ENCODE assay signal across 18 cellular contexts in the genomic region with DNA sequence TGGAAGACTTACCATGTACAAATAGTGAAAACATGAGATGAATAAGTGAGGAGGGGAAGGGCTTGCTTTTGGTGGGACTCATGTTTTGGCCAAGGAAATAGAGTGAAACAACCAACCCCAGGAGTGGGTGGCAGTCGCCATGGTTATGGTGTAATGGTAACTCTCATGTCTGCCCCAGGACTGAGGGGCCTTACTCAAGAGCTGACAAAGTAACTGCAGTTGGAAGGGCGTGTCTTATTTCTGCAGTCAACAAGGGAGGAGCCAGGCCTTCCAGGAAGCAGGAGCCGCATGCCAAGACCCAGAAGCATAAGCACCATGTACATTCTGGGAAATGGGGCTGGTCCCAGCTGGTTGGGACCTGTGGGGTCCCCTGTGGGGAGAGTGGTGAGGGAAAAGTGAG.
DNase-seq lines count a peak whose midpoint lies in the region; ATAC-seq and TF ChIP-seq lines count a peak whose summit lies in the region.
"Had no signal": no experiment of that assay in that cellular context is flagged by ENCODE, and none has a peak within 500 bp of the region (broad histone marks: within the 10 kb centered on the region; RNA-seq: fewer than 3 reads in every experiment).

No MANE protein-coding gene starts in this region.

- no peak overlapping the region for H3K4me3 ChIP-seq in GM23338
- H3K4me3 ChIP-seq in fibroblast of mammary gland (ENCODE audit: control insufficient read depth, low read depth, low read length) = no peak overlapping the region
- no peak overlapping the region for H3K4me3 ChIP-seq in mucosa of descending colon
- H3K4me3 ChIP-seq: esophagus squamous epithelium, skin epidermis had no signal

- no peaks in the 10 kb centered on the region for H3K4me1 Mint-ChIP-seq in GM23338
- no peaks in the 10 kb centered on the region for H3K4me1 Mint-ChIP-seq in CD4-positive, alpha-beta T cell (ENCODE audit: low read depth)
- peaks cover 5% of the 10 kb centered on the region for H3K4me1 Mint-ChIP-seq in T-helper 17 cell

- H3K9me3 ChIP-seq in mucosa of descending colon (no peaks in the 10 kb centered on the region), T-helper 17 cell (ENCODE audit: control insufficient read depth, low read length, poor library complexity, severe bottlenecking) (no peaks in the 10 kb centered on the region)
- H3K9me3 ChIP-seq in CD4-positive, alpha-beta T cell (ENCODE audit: control insufficient read depth, low read length) = no peaks in the 10 kb centered on the region
- H3K9me3 ChIP-seq: esophagus squamous epithelium had no signal

- no peak overlapping the region for H3K27ac Mint-ChIP-seq in GM23338
- no peak overlapping the region for H3K27ac Mint-ChIP-seq in CD4-positive, alpha-beta T cell
- H3K27ac Mint-ChIP-seq in T-helper 17 cell = no peak overlapping the region
- H3K27ac Mint-ChIP-seq: stimulated activated naive CD8-positive, alpha-beta T cell treated with anti-CD3 and anti-CD28 coated beads, Interleukin-15, Interleukin-2, amounts not matched to agents 100 ng/mL and 50 ng/mL, for 24 hours; T-helper 2 cell treated with Interferon-gamma antibody and Interleukin-4, amounts not matched to agents 5 μg/mL and 100 μg/mL, for 36 hours had no signal

- H3K36me3 Mint-ChIP-seq in GM23338 (ENCODE audit: low read depth) (no peaks in the 10 kb centered on the region), T-helper 17 cell (ENCODE audit: low read depth) (no peaks in the 10 kb centered on the region)
- no peaks in the 10 kb centered on the region for H3K36me3 Mint-ChIP-seq in CD4-positive, alpha-beta T cell (ENCODE audit: low read depth)

- no peaks in the 10 kb centered on the region for H3K36me3 ChIP-seq in GM23338 (ENCODE audit: insufficient read depth)
- H3K36me3 ChIP-seq in mucosa of descending colon (ENCODE audit: low read depth) = no peaks in the 10 kb centered on the region
- H3K36me3 ChIP-seq: esophagus squamous epithelium had no signal

- POLR2A ChIA-PET in CD4-positive, alpha-beta T cell (lab: Charles Lee) = no interaction called here

- CTCF ChIA-PET in CD4-positive, alpha-beta T cell (lab: Charles Lee) = no interaction called here

- peaks cover 17% of the 10 kb centered on the region; the same call in 1 of the 2 replicates for H3K9me2 ChIP-seq in GM23338 (ENCODE audit: insufficient read depth)

- H3F3A ChIP-seq in GM23338 (replicated peaks; ENCODE audit: low read depth) = no peaks in the 10 kb centered on the region

- intact Hi-C loops in mucosa of descending colon (cut with DNase I, micrococcal nuclease) = no loop called here
- intact Hi-C loops in CD4-positive, alpha-beta T cell (cut with DNase I, micrococcal nuclease) = no loop called here

- H3K27me3 Mint-ChIP-seq in GM23338 (ENCODE audit: insufficient read depth, low read depth, poor library complexity) (peaks cover 3% of the 10 kb centered on the region), T-helper 17 cell (peaks cover 34% of the 10 kb centered on the region)
- peaks cover 26% of the 10 kb centered on the region for H3K27me3 Mint-ChIP-seq in CD4-positive, alpha-beta T cell

- DNase-seq in GM23338 (ENCODE audit: low spot score) (peak; percentile 22), OCI-M1 (lab: John Stamatoyannopoulos, UW) (peak; percentile 60), fibroblast of mammary gland (ENCODE audit: low read depth) (peak; percentile 58), mucosa of descending colon (peak in 2 of 3 donors; percentile 29 to 39), T-helper 17 cell (no peak)
- DNase-seq in CD4-positive, alpha-beta T cell = no peak
- DNase-seq: cortex of kidney, esophagus squamous epithelium, Kasumi-1, mammary epithelial cell, NCI-H2029, NCI-H748 treated with DMSO at 0.1 percent for 48 hours had no signal

- ATAC-seq in GM23338 (peak; percentile 28; the same call in 1 of the 3 replicates), mucosa of descending colon (peak; percentile 70), HG03432 (IDR thresholded peaks at IDR 0.05; ENCODE audit: unreplicated experiment) (no peak), T-helper 17 cell (no peak), GM18870 (IDR thresholded peaks at IDR 0.05; ENCODE audit: unreplicated experiment) (no peak)
- ATAC-seq in CD4-positive, alpha-beta T cell (ENCODE audit: poor library complexity) = no peak

- H3K4me2 ChIP-seq in GM23338 = no peak overlapping the region

- no peaks in the 10 kb centered on the region for H3K27me3 ChIP-seq in GM23338 (ENCODE audit: insufficient read depth)
- peaks cover 3% of the 10 kb centered on the region for H3K27me3 ChIP-seq in CD4-positive, alpha-beta T cell (ENCODE audit: control insufficient read depth, insufficient read depth, low read length)

- no peaks in the 10 kb centered on the region for H4K20me1 ChIP-seq in GM23338 (replicated peaks; ENCODE audit: insufficient read depth)

- H3K4me1 ChIP-seq in GM23338 (ENCODE audit: insufficient read depth) = no peaks in the 10 kb centered on the region
- H3K4me1 ChIP-seq in mucosa of descending colon (ENCODE audit: low read depth) = no peaks in the 10 kb centered on the region

- no peaks in the 10 kb centered on the region for H3K9me3 Mint-ChIP-seq in GM23338
- H3K9me3 Mint-ChIP-seq in CD4-positive, alpha-beta T cell = no peaks in the 10 kb centered on the region
- H3K9me3 Mint-ChIP-seq: stimulated activated naive CD8-positive, alpha-beta T cell treated with anti-CD3 and anti-CD28 coated beads, Interleukin-15, Interleukin-2, amounts not matched to agents 100 ng/mL and 50 ng/mL, for 24 hours; T-helper 2 cell treated with Interferon-gamma antibody and Interleukin-4, amounts not matched to agents 5 μg/mL and 100 μg/mL, for 36 hours had no signal

- H2AFZ ChIP-seq in GM23338 = 0 out of 2 replicates have a peak overlapping the region, but pooled peaks have one; percentile 18

- no peak overlapping the region for H3K27ac ChIP-seq in GM23338 (ENCODE audit: low read depth)
- H3K27ac ChIP-seq in CD4-positive, alpha-beta T cell (ENCODE audit: low read depth, low read length) = no peak overlapping the region
- H3K27ac ChIP-seq: esophagus squamous epithelium, HL-60, skin epidermis had no signal

- H3K79me2 ChIP-seq in GM23338 (replicated peaks; ENCODE audit: insufficient read depth) = no peaks in the 10 kb centered on the region

- H3K4me3 Mint-ChIP-seq in GM23338 (no peak overlapping the region), T-helper 17 cell (no peak overlapping the region)
- H3K4me3 Mint-ChIP-seq in CD4-positive, alpha-beta T cell = no peak overlapping the region
- H3K4me3 Mint-ChIP-seq: stimulated activated naive CD8-positive, alpha-beta T cell treated with anti-CD3 and anti-CD28 coated beads, Interleukin-15, Interleukin-2, amounts not matched to agents 100 ng/mL and 50 ng/mL, for 24 hours; T-helper 2 cell treated with Interferon-gamma antibody and Interleukin-4, amounts not matched to agents 5 μg/mL and 100 μg/mL, for 36 hours had no signal

- no peak for TF ChIP-seq CTCF in GM23338 (conservative IDR thresholded peaks at IDR 0.05; ENCODE audit: low read depth in 2 of 2)
- TF ChIP-seq CTCF in fibroblast of mammary gland (conservative IDR thresholded peaks at IDR 0.05; ENCODE audit: control insufficient read depth, insufficient read depth, low read depth, low read length) = no peak
- no peak for TF ChIP-seq CTCF in mucosa of descending colon (IDR thresholded peaks at IDR 0.05)
- no peak for TF ChIP-seq CTCF in CD4-positive, alpha-beta T cell (IDR thresholded peaks at IDR 0.05)

TF ChIP-seq in GM23338, 12 proteins besides CTCF, POLR2A, EP300 and RAD21:
- TF ChIP-seq STAT1 (IDR thresholded peaks at IDR 0.05; ENCODE audit: unreplicated experiment) (no peak), ZNF331 (CRISPR knock-in tag; IDR thresholded peaks at IDR 0.05; ENCODE audit: low read depth) (no peak)

Comparison
In these comparisons a context has a peak if more than half of its experiments do, and no peak if none do; other contexts are left out.
1. ATAC-seq: peak in GM23338 (single experiment) and mucosa of descending colon (single experiment); none in CD4-positive, alpha-beta T cell (single experiment), HG03432 (single experiment), T-helper 17 cell (single experiment) and GM18870 (single experiment).
2. DNase-seq: peak in GM23338 (single experiment), OCI-M1 (single experiment), fibroblast of mammary gland (single experiment) and mucosa of descending colon (2 of 3); none in CD4-positive, alpha-beta T cell (0 of 10) and T-helper 17 cell (0 of 3).